ENCODE assay signal across 30 cellular contexts in the genomic region with DNA sequence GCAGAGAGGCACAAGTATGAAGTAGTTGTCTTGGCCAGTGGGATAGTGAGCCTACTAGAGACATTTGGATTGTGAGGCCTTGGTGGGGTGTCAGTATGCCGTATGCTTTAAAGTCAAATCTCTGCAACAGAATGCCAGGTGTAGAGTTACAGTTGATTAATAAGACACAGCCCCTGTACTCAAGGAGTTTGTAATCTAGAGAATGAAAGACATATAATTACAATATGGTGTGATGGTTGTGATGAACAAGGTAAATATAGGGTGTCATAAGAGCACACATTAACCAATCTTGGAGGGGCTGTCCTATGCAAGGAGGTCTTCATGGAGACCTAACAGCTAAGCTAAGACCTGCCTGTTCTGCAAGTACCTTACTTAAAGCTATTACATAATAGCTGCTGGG.
"Had no signal": no experiment of that assay in that cellular context is flagged by ENCODE, and none has a peak within 500 bp of the region (broad histone marks: within the 10 kb centered on the region; RNA-seq: fewer than 3 reads in every experiment).

No MANE protein-coding gene starts in this region.

- H3K4me1 ChIP-seq: parathyroid adenoma, right lobe of liver, suprapubic skin, testis, tibial artery, upper lobe of right lung, uterus had no signal

- H3K27ac ChIP-seq: ovary, parathyroid adenoma, psoas muscle, right lobe of liver, sigmoid colon, suprapubic skin, testis, tibial artery, transverse colon, upper lobe of right lung, uterus had no signal

- H3K9me3 Mint-ChIP-seq: naive thymus-derived CD8-positive, alpha-beta T cell; natural killer cell treated with Interleukin-12 subunit alpha and Interleukin-12 subunit beta and Interleukin-15 and Interleukin-18, amount 100 ng/mL, for 72 hours; nephron progenitor cell; neural crest cell; stimulated activated effector memory CD8-positive, alpha-beta T cell treated with anti-CD3 and anti-CD28 coated beads, Interleukin-12 subunit alpha, Interleukin-12 subunit beta, amount 100 ng/mL, for 72 hours; stimulated activated naive B cell treated with anti-CD40 and anti-IgM and Interleukin-4, amounts not matched to agents 10 μg/mL and 1 μg/mL and 100 μg/mL, for 72 hours; stimulated activated naive CD8-positive, alpha-beta T cell treated with anti-CD3 and anti-CD28 coated beads, Interleukin-15, amount 100 ng/mL, for 72 hours; type B pancreatic cell had no signal

- ATAC-seq: naive thymus-derived CD8-positive, alpha-beta T cell; natural killer cell treated with Interleukin-12 subunit alpha and Interleukin-12 subunit beta and Interleukin-15 and Interleukin-18, amount 100 ng/mL, for 72 hours; psoas muscle; right cardiac atrium; right lobe of liver; stimulated activated effector memory CD8-positive, alpha-beta T cell treated with anti-CD3 and anti-CD28 coated beads, Interleukin-12 subunit alpha, Interleukin-12 subunit beta, amount 100 ng/mL, for 72 hours; stimulated activated naive B cell treated with anti-CD40 and anti-IgM and Interleukin-4, amounts not matched to agents 10 μg/mL and 1 μg/mL and 100 μg/mL, for 72 hours; stimulated activated naive CD8-positive, alpha-beta T cell treated with anti-CD3 and anti-CD28 coated beads, Interleukin-15, amount 100 ng/mL, for 72 hours; stimulated activated naive CD8-positive, alpha-beta T cell treated with anti-CD3 and anti-CD28 coated beads, Interleukin-15, Interleukin-2, amounts not matched to agents 100 U/mL and 50 U/mL, for 24 hours; upper lobe of right lung had no signal

- H2AFZ ChIP-seq: parathyroid adenoma had no signal

- H3K36me3 Mint-ChIP-seq: natural killer cell treated with Interleukin-12 subunit alpha and Interleukin-12 subunit beta and Interleukin-15 and Interleukin-18, amount 100 ng/mL, for 72 hours; stimulated activated effector memory CD8-positive, alpha-beta T cell treated with anti-CD3 and anti-CD28 coated beads, Interleukin-12 subunit alpha, Interleukin-12 subunit beta, amount 100 ng/mL, for 72 hours; stimulated activated naive B cell treated with anti-CD40 and anti-IgM and Interleukin-4, amounts not matched to agents 10 μg/mL and 1 μg/mL and 100 μg/mL, for 72 hours; type B pancreatic cell had no signal

- H3K36me3 ChIP-seq: ovary, right lobe of liver, sigmoid colon, suprapubic skin, tibial artery, transverse colon, upper lobe of right lung, uterus had no signal

- H3K27me3 ChIP-seq: ovary, right lobe of liver, sigmoid colon, suprapubic skin, testis, tibial artery, transverse colon, upper lobe of right lung, uterus had no signal

- H3K27me3 Mint-ChIP-seq: naive thymus-derived CD8-positive, alpha-beta T cell; natural killer cell treated with Interleukin-12 subunit alpha and Interleukin-12 subunit beta and Interleukin-15 and Interleukin-18, amount 100 ng/mL, for 72 hours; progenitor cell of endocrine pancreas; stimulated activated naive B cell treated with anti-CD40 and anti-IgM and Interleukin-4, amounts not matched to agents 10 μg/mL and 1 μg/mL and 100 μg/mL, for 72 hours; stimulated activated naive CD8-positive, alpha-beta T cell treated with anti-CD3 and anti-CD28 coated beads, Interleukin-15, amount 100 ng/mL, for 72 hours; type B pancreatic cell had no signal

- H3K4me3 ChIP-seq: ovary, psoas muscle, right lobe of liver, sigmoid colon, suprapubic skin, testis, tibial artery, transverse colon, upper lobe of right lung, uterus had no signal

- DNase-seq: naive thymus-derived CD8-positive, alpha-beta T cell; nephron progenitor cell; occipital lobe; ovary; posterior cingulate gyrus; psoas muscle; right cardiac atrium; right lobe of liver; sigmoid colon; small intestine; stimulated activated CD4-positive, alpha-beta T cell treated with anti-CD3 and anti-CD28 coated beads, Interleukin-15, amount 100 ng/mL, for 24 hours; stimulated activated CD4-positive, alpha-beta T cell treated with anti-CD3 and anti-CD28 coated beads, Interleukin-2, amount 100 ng/mL, for 24 hours; stimulated activated CD4-positive, alpha-beta T cell treated with anti-CD3 and anti-CD28 coated beads, Interleukin-2, amount 100 ng/mL, for 48 hours; stimulated activated CD4-positive, alpha-beta T cell treated with anti-CD3 and anti-CD28 coated beads, Interleukin-4, amount 100 ng/mL, for 24 hours; stimulated activated naive B cell treated with anti-CD40 and anti-IgM and Interleukin-4, amounts not matched to agents 10 μg/mL and 1 μg/mL and 100 μg/mL, for 72 hours; stimulated activated naive CD8-positive, alpha-beta T cell treated with anti-CD3 and anti-CD28 coated beads, Interleukin-15, amount 100 ng/mL, for 72 hours; stimulated activated naive CD8-positive, alpha-beta T cell treated with anti-CD3 and anti-CD28 coated beads, Interleukin-15, Interleukin-2, amounts not matched to agents 100 U/mL and 50 U/mL, for 24 hours; substantia nigra; testis; tibial artery; transverse colon; upper lobe of right lung; uterus had no signal

- H3K4me1 Mint-ChIP-seq: naive thymus-derived CD8-positive, alpha-beta T cell; nephron progenitor cell; neural crest cell; stimulated activated effector memory CD8-positive, alpha-beta T cell treated with anti-CD3 and anti-CD28 coated beads, Interleukin-12 subunit alpha, Interleukin-12 subunit beta, amount 100 ng/mL, for 72 hours; stimulated activated naive B cell treated with anti-CD40 and anti-IgM and Interleukin-4, amounts not matched to agents 10 μg/mL and 1 μg/mL and 100 μg/mL, for 72 hours; stimulated activated naive CD8-positive, alpha-beta T cell treated with anti-CD3 and anti-CD28 coated beads, Interleukin-15, amount 100 ng/mL, for 72 hours had no signal

- H3K9ac ChIP-seq: parathyroid adenoma had no signal

- H3K9me3 ChIP-seq: ovary, psoas muscle, right lobe of liver, sigmoid colon, suprapubic skin, testis, tibial artery, transverse colon, upper lobe of right lung, uterus had no signal

- H3K4me3 Mint-ChIP-seq: naive thymus-derived CD8-positive, alpha-beta T cell; natural killer cell treated with Interleukin-12 subunit alpha and Interleukin-12 subunit beta and Interleukin-15 and Interleukin-18, amount 100 ng/mL, for 72 hours; nephron progenitor cell; neural crest cell; stimulated activated effector memory CD8-positive, alpha-beta T cell treated with anti-CD3 and anti-CD28 coated beads, Interleukin-12 subunit alpha, Interleukin-12 subunit beta, amount 100 ng/mL, for 72 hours; stimulated activated naive B cell treated with anti-CD40 and anti-IgM and Interleukin-4, amounts not matched to agents 10 μg/mL and 1 μg/mL and 100 μg/mL, for 72 hours; stimulated activated naive CD8-positive, alpha-beta T cell treated with anti-CD3 and anti-CD28 coated beads, Interleukin-15, amount 100 ng/mL, for 72 hours; type B pancreatic cell had no signal

- H3K79me2 ChIP-seq: parathyroid adenoma had no signal

- H3K27ac Mint-ChIP-seq: naive thymus-derived CD8-positive, alpha-beta T cell; natural killer cell treated with Interleukin-12 subunit alpha and Interleukin-12 subunit beta and Interleukin-15 and Interleukin-18, amount 100 ng/mL, for 72 hours; nephron progenitor cell; progenitor cell of endocrine pancreas; stimulated activated effector memory CD8-positive, alpha-beta T cell treated with anti-CD3 and anti-CD28 coated beads, Interleukin-12 subunit alpha, Interleukin-12 subunit beta, amount 100 ng/mL, for 72 hours; stimulated activated naive B cell treated with anti-CD40 and anti-IgM and Interleukin-4, amounts not matched to agents 10 μg/mL and 1 μg/mL and 100 μg/mL, for 72 hours; stimulated activated naive CD8-positive, alpha-beta T cell treated with anti-CD3 and anti-CD28 coated beads, Interleukin-15, amount 100 ng/mL, for 72 hours; type B pancreatic cell had no signal

- FAIRE-seq: small intestine had no signal
